In genomic region chr10:88271736-88272135, GRCh38 we compare ENCODE assay signal across 8 cellular contexts.
DNase-seq lines count a peak whose midpoint lies in the region; ATAC-seq and TF ChIP-seq lines count a peak whose summit lies in the region.

No MANE protein-coding gene starts in this region.

- DNase-seq in G401 (ENCODE audit: low spot score) = peak; percentile 69
- no peak for DNase-seq in central memory CD8-positive, alpha-beta T cell (ENCODE audit: low spot score in 2 of 2)
- no peak for DNase-seq in stimulated activated naive CD8-positive, alpha-beta T cell treated with anti-CD3 and anti-CD28 coated beads, Interleukin-15, Interleukin-2, amounts not matched to agents 100 U/mL and 50 U/mL, for 24 hours
- DNase-seq in HuH-7.5 (ENCODE audit: low spot score) = no peak
- no peak for DNase-seq in HPDE6-E6E7 (ENCODE audit: extremely low spot score)
- no peak for DNase-seq in NCI-H1092 treated with DMSO at 0.1 percent for 48 hours (lab: John Stamatoyannopoulos, UW)

- no peak for TF ChIP-seq CTCF in KMS-11 (conservative IDR thresholded peaks at IDR 0.05; ENCODE audit: low read depth, low read length)

- no peaks in the 10 kb centered on the region for H3K36me3 ChIP-seq in KMS-11 (ENCODE audit: insufficient read depth)

- peak overlapping the region; percentile 2 for H2AFZ ChIP-seq in KMS-11 (ENCODE audit: low read depth)

- H3K27me3 ChIP-seq in KMS-11 (ENCODE audit: insufficient read depth, low read depth) = no peaks in the 10 kb centered on the region

- H3K36me3 Mint-ChIP-seq in central memory CD8-positive, alpha-beta T cell (ENCODE audit: insufficient read depth) = no peaks in the 10 kb centered on the region

- peaks cover 82% of the 10 kb centered on the region for H3K4me1 ChIP-seq in KMS-11 (ENCODE audit: low read depth, poor library complexity, severe bottlenecking)

- peak; percentile 31 for ATAC-seq in GM21529 (IDR thresholded peaks at IDR 0.05; ENCODE audit: unreplicated experiment)
- peak; percentile 8 for ATAC-seq in central memory CD8-positive, alpha-beta T cell (replicated peaks; ENCODE audit: extremely low read depth, poor library complexity, severe bottlenecking)
- ATAC-seq in stimulated activated naive CD8-positive, alpha-beta T cell treated with anti-CD3 and anti-CD28 coated beads, Interleukin-15, Interleukin-2, amounts not matched to agents 100 U/mL and 50 U/mL, for 24 hours = peak; percentile 47

- peak overlapping the region; percentile 60 for H3K9ac ChIP-seq in KMS-11

- H3K27me3 Mint-ChIP-seq in central memory CD8-positive, alpha-beta T cell = no peaks in the 10 kb centered on the region

- peak overlapping the region; percentile 82 for H3K27ac Mint-ChIP-seq in central memory CD8-positive, alpha-beta T cell (ENCODE audit: low read depth)

- H4K20me1 ChIP-seq in KMS-11 (ENCODE audit: insufficient read depth) = no peaks in the 10 kb centered on the region

- peak overlapping the region; percentile 92 for H3K27ac ChIP-seq in KMS-11

- no peaks in the 10 kb centered on the region for H3K79me2 ChIP-seq in KMS-11 (ENCODE audit: insufficient read depth, low read depth)

- H3K4me1 Mint-ChIP-seq in central memory CD8-positive, alpha-beta T cell = peaks cover 22% of the 10 kb centered on the region

- H3K4me2 ChIP-seq in KMS-11 = peak overlapping the region; percentile 81

- in situ Hi-C loops in G401 (cut with HindIII; ENCODE audit: low sequenced_read_pairs) = no loop called here

- no peaks in the 10 kb centered on the region for H3K9me3 Mint-ChIP-seq in central memory CD8-positive, alpha-beta T cell

- H3K4me3 ChIP-seq in KMS-11 (IDR thresholded peaks at IDR 0.05; ENCODE audit: insufficient read depth, low read depth, low read length) = no peak overlapping the region

- H3K4me3 Mint-ChIP-seq in central memory CD8-positive, alpha-beta T cell = peak overlapping the region; percentile 63
